8 cellular contexts compared by ENCODE assay signal in genomic region chr16:29291329-29292271, GRCh38.
DNase-seq lines count a peak whose midpoint lies in the region; ATAC-seq and TF ChIP-seq lines count a peak whose summit lies in the region.
"Not testable (repeated sequence)": the region's sequence is repeated elsewhere in the genome, so short reads cannot be mapped to it uniquely, and the experiment has no call there.

No MANE protein-coding gene starts in this region.

- H3K4me1 Mint-ChIP-seq in CD4-positive, alpha-beta T cell (ENCODE audit: low read depth); MCF 10A (ENCODE audit: insufficient read depth, unreplicated experiment): not testable (repeated sequence)

- BruUV-seq in MCF 10A (replicated peaks; lab: Mats Ljungman, UMichigan), result not testable (repeated sequence)

- not testable (repeated sequence) for H3K27ac Mint-ChIP-seq in CD4-positive, alpha-beta T cell; MCF 10A (ENCODE audit: low read depth, unreplicated experiment)

- not testable (repeated sequence) for H3K9me3 Mint-ChIP-seq in CD4-positive, alpha-beta T cell; MCF 10A (ENCODE audit: unreplicated experiment)

- TF ChIP-seq CTCF in CD4-positive, alpha-beta T cell (IDR thresholded peaks at IDR 0.05); MCF 10A (IDR thresholded peaks at IDR 0.05; ENCODE audit: unreplicated experiment); foreskin keratinocyte (conservative IDR thresholded peaks at IDR 0.05); lower lobe of right lung (IDR thresholded peaks at IDR 0.05); psoas muscle (IDR thresholded peaks at IDR 0.05); suprapubic skin (IDR thresholded peaks at IDR 0.05): not testable (repeated sequence)

- WGBS in psoas muscle, 3 donors, result 70 to 81% (median 80%) methylated on average over 27 of the region's 30 CpGs
- WGBS in suprapubic skin, result 83% methylated on average over 6 of the region's 30 CpGs

- POLR2A ChIA-PET in CD4-positive, alpha-beta T cell (lab: Charles Lee); MCF 10A (lab: Yijun Ruan, JAX): not testable (repeated sequence)

- TF ChIP-seq POLR2A in suprapubic skin (IDR thresholded peaks at IDR 0.05), result not testable (repeated sequence)

- not testable (repeated sequence) for H3K4me3 Mint-ChIP-seq in CD4-positive, alpha-beta T cell
- H3K4me3 Mint-ChIP-seq in MCF 10A (ENCODE audit: unreplicated experiment), result peak overlapping the region; percentile 25

- H3K27me3 Mint-ChIP-seq in CD4-positive, alpha-beta T cell; MCF 10A (ENCODE audit: insufficient read depth, unreplicated experiment): not testable (repeated sequence)

- intact Hi-C loops in CD4-positive, alpha-beta T cell (cut with DNase I, micrococcal nuclease); MCF 10A (cut with micrococcal nuclease); lower lobe of right lung (cut with DNase I); psoas muscle (cut with DNase I): not testable (repeated sequence)

- H3K27ac ChIP-seq in CD4-positive, alpha-beta T cell (ENCODE audit: low read depth, low read length); lower lobe of right lung: not testable (repeated sequence)
- peak overlapping the region; percentile 77 for H3K27ac ChIP-seq in foreskin keratinocyte
- H3K27ac ChIP-seq in psoas muscle, result peak overlapping the region; percentile 74
- H3K27ac ChIP-seq in suprapubic skin, result peak overlapping the region; percentile 75

- H3K4me1 ChIP-seq in foreskin keratinocyte, result not testable (repeated sequence)
- H3K4me1 ChIP-seq in lower lobe of right lung (peaks cover 12% of the 10 kb centered on the region), psoas muscle (peaks cover 15% of the 10 kb centered on the region), suprapubic skin (peaks cover 49% of the 10 kb centered on the region)

- H3K9me3 ChIP-seq in CD4-positive, alpha-beta T cell (ENCODE audit: control insufficient read depth, low read length); lower lobe of right lung; psoas muscle; suprapubic skin: not testable (repeated sequence)

- not testable (repeated sequence) for H3K36me3 Mint-ChIP-seq in CD4-positive, alpha-beta T cell (ENCODE audit: low read depth); MCF 10A (ENCODE audit: insufficient read depth, unreplicated experiment)

- DNase-seq in CD4-positive, alpha-beta T cell, result peak in 1 of 10 experiments; percentile 11
- DNase-seq in MCF 10A (ENCODE audit: unreplicated experiment); foreskin keratinocyte; psoas muscle; suprapubic skin (ENCODE audit: low spot score in 2 of 2): not testable (repeated sequence)
- DNase-seq in lower lobe of right lung, result peak; percentile 56

- H3K27me3 ChIP-seq in CD4-positive, alpha-beta T cell (ENCODE audit: control insufficient read depth, insufficient read depth, low read length); foreskin keratinocyte; lower lobe of right lung (ENCODE audit: low read depth); psoas muscle (ENCODE audit: insufficient read depth in 3 of 3, low read length in 2 of 3); suprapubic skin: not testable (repeated sequence)

- ATAC-seq in CD4-positive, alpha-beta T cell (ENCODE audit: poor library complexity), result peak; percentile 11
- ATAC-seq in HG02678 (IDR thresholded peaks at IDR 0.05; ENCODE audit: unreplicated experiment) (peak; percentile 18), SK-N-SH treated with all-trans-retinoic acid at 6 μM for 48 hours (peak; percentile 36), foreskin keratinocyte (peak; percentile 36), lower lobe of right lung (peak; percentile 1 to 2), psoas muscle (peak in 1 of 4 donors; percentile 7)

- not testable (repeated sequence) for H3K4me3 ChIP-seq in lower lobe of right lung, psoas muscle, suprapubic skin

- not testable (repeated sequence) for TF ChIP-seq EP300 in suprapubic skin (IDR thresholded peaks at IDR 0.05)

- CTCF ChIA-PET in CD4-positive, alpha-beta T cell (lab: Charles Lee); MCF 10A (lab: Yijun Ruan, JAX): not testable (repeated sequence)

- not testable (repeated sequence) for H3K36me3 ChIP-seq in lower lobe of right lung; psoas muscle (ENCODE audit: insufficient read depth in 1 of 2, low read depth in 1 of 2); suprapubic skin
